In the genomic region with DNA sequence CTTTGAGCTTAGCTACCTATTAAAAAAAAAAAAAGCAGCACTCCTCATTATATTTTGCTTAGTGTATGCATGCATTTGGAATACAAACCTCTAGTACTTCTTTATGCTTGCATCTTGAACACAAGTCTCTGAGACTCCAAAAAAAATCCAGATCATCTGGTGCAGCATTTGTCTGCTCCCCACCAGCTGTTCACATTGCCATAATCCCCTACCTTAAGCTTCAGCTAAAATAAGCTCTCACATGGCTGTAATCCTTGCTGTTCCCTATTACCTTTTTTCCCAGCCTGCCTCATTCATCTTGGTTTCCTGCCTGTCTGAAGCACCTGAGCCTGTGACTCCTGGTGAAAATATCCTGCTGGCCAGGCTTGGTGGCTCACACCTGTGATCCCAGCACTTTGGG, we compare ENCODE assay signal across 38 cellular contexts. TPM values are rescaled to one million over a fixed set of nuclear protein-coding genes. Genes with fewer than 3 reads are reported as not detected.
"Had no signal": no experiment of that assay in that cellular context is flagged by ENCODE, and none has a peak within 500 bp of the region (broad histone marks: within the 10 kb centered on the region; RNA-seq: fewer than 3 reads in every experiment).

No MANE protein-coding gene starts in this region.

- H3K27ac ChIP-seq: adrenal gland, body of pancreas, cardiac muscle cell, coronary artery, heart left ventricle, suprapubic skin, tibial artery, upper lobe of right lung, VCaP had no signal

- H3K36me3 ChIP-seq: adrenal gland, cardiac muscle cell, heart left ventricle, suprapubic skin, tibial artery, upper lobe of right lung had no signal

- H3K36me3 Mint-ChIP-seq: activated CD4-positive, alpha-beta memory T cell treated with anti-CD3 and anti-CD28 coated beads for 36 hours; activated naive CD8-positive, alpha-beta T cell treated with anti-CD3 and anti-CD28 coated beads for 36 hours; immature natural killer cell had no signal

- H3K4me3 Mint-ChIP-seq: activated CD4-positive, alpha-beta memory T cell treated with anti-CD3 and anti-CD28 coated beads for 36 hours; activated CD4-positive, alpha-beta T cell treated with anti-CD3 and anti-CD28 coated beads, Interleukin-2, amount 10 ng/mL, durations not matched to agents 24 days and 14 days; activated naive CD4-positive, alpha-beta T cell treated with anti-CD3 and anti-CD28 coated beads for 36 hours; activated naive CD8-positive, alpha-beta T cell treated with anti-CD3 and anti-CD28 coated beads for 36 hours; activated T-helper 1 cell treated with anti-CD3 and anti-CD28 coated beads, Interleukin-12 subunit alpha, Interleukin-12 subunit beta, Interleukin-2, Interleukin-4 antibody, amounts not matched to agents 30 ng/mL and 10 ng/mL and 1 ng/mL, durations not matched to agents 14 hours and 24 hours and 36 hours; immature natural killer cell had no signal

- H3K4me3 ChIP-seq: adrenal gland, body of pancreas, cardiac muscle cell, coronary artery, dorsolateral prefrontal cortex, heart left ventricle, suprapubic skin, tibial artery, upper lobe of right lung had no signal

- FAIRE-seq: kidney, small intestine, TTC549 had no signal

- H3K27me3 ChIP-seq: adrenal gland, body of pancreas, cardiac muscle cell, dorsolateral prefrontal cortex, heart left ventricle, suprapubic skin, upper lobe of right lung had no signal

- H3K27ac Mint-ChIP-seq: activated CD4-positive, alpha-beta memory T cell treated with anti-CD3 and anti-CD28 coated beads for 36 hours; activated CD4-positive, alpha-beta T cell treated with anti-CD3 and anti-CD28 coated beads, Interleukin-2, amount 10 ng/mL, durations not matched to agents 24 days and 14 days; activated naive CD4-positive, alpha-beta T cell treated with anti-CD3 and anti-CD28 coated beads for 36 hours; activated naive CD8-positive, alpha-beta T cell treated with anti-CD3 and anti-CD28 coated beads for 36 hours; activated T-helper 1 cell treated with anti-CD3 and anti-CD28 coated beads, Interleukin-12 subunit alpha, Interleukin-12 subunit beta, Interleukin-2, Interleukin-4 antibody, amounts not matched to agents 30 ng/mL and 10 ng/mL and 1 ng/mL, durations not matched to agents 14 hours and 24 hours and 36 hours; effector memory CD8-positive, alpha-beta T cell; T-helper 1 cell treated with Interleukin-12 subunit alpha and Interleukin-12 subunit beta and Interleukin-4 antibody, amounts not matched to agents 30 μg/mL and 1 μg/mL, for 36 hours had no signal

- ATAC-seq: body of pancreas; effector memory CD8-positive, alpha-beta T cell; heart left ventricle; left colon; sciatic nerve; upper lobe of right lung had no signal

- H3K27me3 Mint-ChIP-seq: activated CD4-positive, alpha-beta memory T cell treated with anti-CD3 and anti-CD28 coated beads for 36 hours; activated naive CD8-positive, alpha-beta T cell treated with anti-CD3 and anti-CD28 coated beads for 36 hours; effector memory CD8-positive, alpha-beta T cell; naive B cell had no signal

- H3K9me3 ChIP-seq: adrenal gland, body of pancreas, heart left ventricle, suprapubic skin, tibial artery, upper lobe of right lung had no signal

- H3K9me3 Mint-ChIP-seq: activated CD4-positive, alpha-beta memory T cell treated with anti-CD3 and anti-CD28 coated beads for 36 hours; activated CD4-positive, alpha-beta T cell treated with anti-CD3 and anti-CD28 coated beads, Interleukin-2, amount 10 ng/mL, durations not matched to agents 24 days and 14 days; activated naive CD4-positive, alpha-beta T cell treated with anti-CD3 and anti-CD28 coated beads for 36 hours; activated naive CD8-positive, alpha-beta T cell treated with anti-CD3 and anti-CD28 coated beads for 36 hours; activated T-helper 1 cell treated with anti-CD3 and anti-CD28 coated beads, Interleukin-12 subunit alpha, Interleukin-12 subunit beta, Interleukin-2, Interleukin-4 antibody, amounts not matched to agents 30 ng/mL and 10 ng/mL and 1 ng/mL, durations not matched to agents 14 hours and 24 hours and 36 hours; effector memory CD8-positive, alpha-beta T cell; immature natural killer cell; naive B cell; T-helper 1 cell treated with Interleukin-12 subunit alpha and Interleukin-12 subunit beta and Interleukin-4 antibody, amounts not matched to agents 30 μg/mL and 1 μg/mL, for 36 hours had no signal

- DNase-seq: activated CD4-positive, alpha-beta memory T cell treated with anti-CD3 and anti-CD28 coated beads for 36 hours; activated CD4-positive, alpha-beta T cell treated with anti-CD3 and anti-CD28 coated beads, Interleukin-2, amount 10 ng/mL, durations not matched to agents 24 days and 14 days; activated CD4-positive, CD25-positive, alpha-beta regulatory T cell treated with anti-CD3 and anti-CD28 coated beads, Interleukin-2, amount 50 U/mL, for 72 hours; activated CD8-positive, alpha-beta memory T cell treated with anti-CD3 and anti-CD28 coated beads, Interleukin-2, amount 50 U/mL, for 4 hours; activated effector memory CD4-positive, alpha-beta T cell treated with anti-CD3 and anti-CD28 coated beads, Interleukin-2, amount 50 U/mL, for 16 hours; activated naive CD4-positive, alpha-beta T cell treated with anti-CD3 and anti-CD28 coated beads for 36 hours; activated naive CD8-positive, alpha-beta T cell treated with anti-CD3 and anti-CD28 coated beads for 36 hours; activated T-cell treated with anti-CD3 and anti-CD28 coated beads, Interleukin-2, amount 50 U/mL, for 1 hour; adrenal gland; aorta; body of pancreas; dorsolateral prefrontal cortex; effector memory CD8-positive, alpha-beta T cell; heart left ventricle; hypothalamus; immature natural killer cell; kidney; left colon; mammary epithelial cell; naive B cell; small intestine; stimulated activated CD4-positive, alpha-beta T cell treated with anti-CD3 and anti-CD28 coated beads, Interleukin-1b, Interleukin-23, amount 100 ng/mL, for 48 hours; stimulated activated naive CD4-positive, alpha-beta T cell; T-helper 9 cell; tibial artery; upper lobe of right lung had no signal

RNA-seq across cellular contexts. Expression of a gene that starts 11.5 kb away (rescaled TPM):
- total RNA-seq: activated CD4-positive, alpha-beta T cell treated with anti-CD3 and anti-CD28 coated beads, Interleukin-2, amount 10 ng/mL, durations not matched to agents 24 days and 14 days; activated T-helper 1 cell treated with anti-CD3 and anti-CD28 coated beads, Interleukin-12 subunit alpha, Interleukin-12 subunit beta, Interleukin-2, Interleukin-4 antibody, amounts not matched to agents 30 ng/mL and 10 ng/mL and 1 ng/mL, durations not matched to agents 14 hours and 24 hours and 36 hours; body of pancreas; cerebellum; fibroblast of villous mesenchyme; mammary epithelial cell; osteocyte; renal cortical epithelial cell; upper lobe of right lung had no signal
- polyA plus RNA-seq: cardiac muscle cell, mammary epithelial cell had no signal
